In genomic region chr11:61335355-61335710, GRCh38 we compare ENCODE assay signal across 9 cellular contexts. TPM values are rescaled to one million over a fixed set of nuclear protein-coding genes. Genes with fewer than 3 reads are reported as not detected.
DNase-seq lines count a peak whose midpoint lies in the region; TF ChIP-seq lines count a peak whose summit lies in the region.
"Had no signal": no experiment of that assay in that cellular context is flagged by ENCODE, and none has a peak within 500 bp of the region (broad histone marks: within the 10 kb centered on the region; RNA-seq: fewer than 3 reads in every experiment).

No MANE protein-coding gene starts in this region.

- H3K36me3 ChIP-seq in liver (ENCODE audit: control insufficient read depth in 4 of 4, insufficient read depth in 3 of 4, low read depth in 1 of 4, low read length in 3 of 4): peaks cover 0 to 18% (median 8%) of the 10 kb centered on the region in 4 donors
- H3K36me3 ChIP-seq in stomach: peaks cover 0 to 24% (median 22%) of the 10 kb centered on the region in 4 donors

- TF ChIP-seq POLR2A in stomach (IDR thresholded peaks at IDR 0.05): no peak

- H3K27me3 ChIP-seq in liver (ENCODE audit: control insufficient read depth in 4 of 4, insufficient read depth in 4 of 4, low read length in 3 of 4) (no peaks in the 10 kb centered on the region), stomach (no peaks in the 10 kb centered on the region)

- no peaks in the 10 kb centered on the region for H3K27me3 Mint-ChIP-seq in activated naive CD4-positive, alpha-beta T cell treated with anti-CD3 and anti-CD28 coated beads for 36 hours (ENCODE audit: low read depth)
- no peaks in the 10 kb centered on the region for H3K27me3 Mint-ChIP-seq in activated CD4-positive, alpha-beta memory T cell treated with anti-CD3 and anti-CD28 coated beads, Interleukin-2, amount 10 ng/mL, durations not matched to agents 7 days and 5 days

- peaks cover 32% of the 10 kb centered on the region for H3K36me3 Mint-ChIP-seq in activated naive CD4-positive, alpha-beta T cell treated with anti-CD3 and anti-CD28 coated beads for 36 hours (ENCODE audit: low read depth)
- H3K36me3 Mint-ChIP-seq in activated CD4-positive, alpha-beta memory T cell treated with anti-CD3 and anti-CD28 coated beads, Interleukin-2, amount 10 ng/mL, durations not matched to agents 7 days and 5 days (ENCODE audit: low read depth): peaks cover 24% of the 10 kb centered on the region

- peaks cover 3 to 47% (median 37%) of the 10 kb centered on the region in 4 donors for H3K4me1 ChIP-seq in liver (ENCODE audit: control insufficient read depth in 4 of 4, insufficient read depth in 4 of 4, low read length in 3 of 4)
- H3K4me1 ChIP-seq in stomach: peaks cover 25 to 53% (median 48%) of the 10 kb centered on the region in 4 donors

- peak overlapping the region; percentile 83 to 94 for H3K27ac ChIP-seq in liver (ENCODE audit: low read depth in 1 of 2, low read length in 2 of 2)
- H3K27ac ChIP-seq in stomach: peak overlapping the region; percentile 21 to 93 (median 74)

- peak overlapping the region; percentile 65 for H3K27ac Mint-ChIP-seq in activated naive CD4-positive, alpha-beta T cell treated with anti-CD3 and anti-CD28 coated beads for 36 hours
- H3K27ac Mint-ChIP-seq in activated CD4-positive, alpha-beta memory T cell treated with anti-CD3 and anti-CD28 coated beads, Interleukin-2, amount 10 ng/mL, durations not matched to agents 7 days and 5 days: peak overlapping the region; percentile 85

- H3K4me1 Mint-ChIP-seq in activated naive CD4-positive, alpha-beta T cell treated with anti-CD3 and anti-CD28 coated beads for 36 hours (ENCODE audit: low read depth): peaks cover 55% of the 10 kb centered on the region
- H3K4me1 Mint-ChIP-seq in activated CD4-positive, alpha-beta memory T cell treated with anti-CD3 and anti-CD28 coated beads, Interleukin-2, amount 10 ng/mL, durations not matched to agents 7 days and 5 days: peaks cover 59% of the 10 kb centered on the region

- peak overlapping the region; percentile 56 to 60 for H3K9ac ChIP-seq in liver (ENCODE audit: low read depth in 1 of 2, low read length in 2 of 2)

- intact Hi-C loops in activated naive CD4-positive, alpha-beta T cell treated with anti-CD3 and anti-CD28 coated beads for 36 hours (cut with micrococcal nuclease): loop anchor here (10.0 kb wide), 1 partner anchor 311 kb away; no protein-coding TSS in a partner anchor
- intact Hi-C loops in stomach (cut with DNase I; ENCODE audit: low total_unique reads): no loop called here

- TF ChIP-seq RAD21 in liver (IDR thresholded peaks at IDR 0.05): no peak

- POLR2A ChIA-PET in activated CD4-positive, alpha-beta memory T cell treated with anti-CD3 and anti-CD28 coated beads, Interleukin-2, amount 10 ng/mL, durations not matched to agents 7 days and 5 days (lab: Charles Lee): interaction anchor here (0.6 to 4.7 kb wide), 8 partner anchors 27 to 185 kb away, joined by 3 to 118 read pairs (median 10); partner anchors contain the start of genes CPSF7, CYB561A3, SDHAF2 and TMEM138

- TF ChIP-seq CTCF in liver (IDR thresholded peaks at IDR 0.05; ENCODE audit: low read depth, low read length, missing input control) (no peak), stomach (IDR thresholded peaks at IDR 0.05) (no peak)

- peak overlapping the region in 2 of 3 donors; percentile 62 to 88 for H3K4me3 ChIP-seq in liver (ENCODE audit: low read depth in 1 of 3, low read length in 3 of 3)
- no peak overlapping the region for H3K4me3 ChIP-seq in stomach

- 26% methylated on average over 1 of the region's 1 CpG for WGBS in liver
- 40 to 70% (median 60%) methylated on average over 1 of the region's 1 CpG for WGBS in stomach, 5 donors

- H3K9me3 ChIP-seq in liver (ENCODE audit: control insufficient read depth in 4 of 4, low read length in 3 of 4): no peaks in the 10 kb centered on the region
- no peaks in the 10 kb centered on the region for H3K9me3 ChIP-seq in stomach

- no peak for DNase-seq in activated naive CD4-positive, alpha-beta T cell treated with anti-CD3 and anti-CD28 coated beads for 36 hours
- no peak for DNase-seq in activated naive CD4-positive, alpha-beta T cell treated with Interleukin-2 at 50 U/mL for 16 hours
- no peak for DNase-seq in activated CD4-positive, alpha-beta memory T cell treated with anti-CD3 and anti-CD28 coated beads, Interleukin-2, amount 10 ng/mL, durations not matched to agents 7 days and 5 days
- DNase-seq in stomach (no peak), NAMALWA (ENCODE audit: low spot score) (no peak), NCI-H128 (lab: John Stamatoyannopoulos, UW; ENCODE audit: unreplicated experiment) (no peak), NCI-H2196 (lab: John Stamatoyannopoulos, UW; ENCODE audit: unreplicated experiment) (no peak)
- DNase-seq: activated CD4-positive, alpha-beta T cell treated with anti-CD3 and anti-CD28 coated beads, Interleukin-2, amount 50 U/mL, for 1 hour had no signal

- no peaks in the 10 kb centered on the region for H3K9me3 Mint-ChIP-seq in activated naive CD4-positive, alpha-beta T cell treated with anti-CD3 and anti-CD28 coated beads for 36 hours
- no peaks in the 10 kb centered on the region for H3K9me3 Mint-ChIP-seq in activated CD4-positive, alpha-beta memory T cell treated with anti-CD3 and anti-CD28 coated beads, Interleukin-2, amount 10 ng/mL, durations not matched to agents 7 days and 5 days

- TF ChIP-seq EP300 in stomach (IDR thresholded peaks at IDR 0.05): no peak

- CTCF ChIA-PET in activated naive CD4-positive, alpha-beta T cell treated with anti-CD3 and anti-CD28 coated beads for 36 hours (lab: Charles Lee): interaction anchor here (0.8 to 9.2 kb wide), 19 partner anchors 8 to 177 kb away, joined by 3 to 243 read pairs (median 10); partner anchors contain the start of genes CPSF7, CYB561A3, SDHAF2 and TMEM138
- CTCF ChIA-PET in activated CD4-positive, alpha-beta memory T cell treated with anti-CD3 and anti-CD28 coated beads, Interleukin-2, amount 10 ng/mL, durations not matched to agents 7 days and 5 days (lab: Charles Lee): interaction anchor here (0.6 to 6.5 kb wide), 20 partner anchors 8 to 138 kb away, joined by 3 to 289 read pairs (median 10); partner anchors contain the start of genes CPSF7, CYB561A3, SDHAF2 and TMEM138

- no peak overlapping the region for H3K4me3 Mint-ChIP-seq in activated naive CD4-positive, alpha-beta T cell treated with anti-CD3 and anti-CD28 coated beads for 36 hours
- H3K4me3 Mint-ChIP-seq in activated CD4-positive, alpha-beta memory T cell treated with anti-CD3 and anti-CD28 coated beads, Interleukin-2, amount 10 ng/mL, durations not matched to agents 7 days and 5 days: no peak overlapping the region

TF ChIP-seq in liver, 16 proteins besides CTCF, POLR2A, EP300 and RAD21 (continues in another document):
- TF ChIP-seq MAX (IDR thresholded peaks at IDR 0.05) (no peak), RXRA (IDR thresholded peaks at IDR 0.05) (no peak)

RNA-seq across cellular contexts. Expression of gene TKFC, which starts 2.3 kb away (rescaled TPM):
- total RNA-seq in activated naive CD4-positive, alpha-beta T cell treated with anti-CD3 and anti-CD28 coated beads for 36 hours: 100 to 1,000 TPM; 146 to 154 TPM
- total RNA-seq in activated CD4-positive, alpha-beta memory T cell treated with anti-CD3 and anti-CD28 coated beads, Interleukin-2, amount 10 ng/mL, durations not matched to agents 7 days and 5 days: 10 to 100 TPM; 49.6 to 51.5 TPM
- 10 to 100 TPM; 15.7 to 47.7 TPM for total RNA-seq in liver
- polyA plus RNA-seq in liver: 100 to 1,000 TPM in 1 of 2 donors, 10 to 100 TPM in 1; 59.2 to 134 TPM
- 100 to 1,000 TPM in 1 of 5 donors, 10 to 100 TPM in 4; 20.6 to 136 (median 63.9) TPM for total RNA-seq in stomach
- polyA plus RNA-seq in stomach: 10 to 100 TPM; 28.0 to 42.9 (median 41.3) TPM

RNA-seq across cellular contexts. Expression of gene DDB1, which starts 2.4 kb away (rescaled TPM):
- 100 to 1,000 TPM; 227 to 236 TPM for total RNA-seq in activated naive CD4-positive, alpha-beta T cell treated with anti-CD3 and anti-CD28 coated beads for 36 hours
- total RNA-seq in activated CD4-positive, alpha-beta memory T cell treated with anti-CD3 and anti-CD28 coated beads, Interleukin-2, amount 10 ng/mL, durations not matched to agents 7 days and 5 days: 100 to 1,000 TPM; 166 to 174 TPM
- total RNA-seq in liver: 100 to 1,000 TPM; 108 to 146 TPM
- polyA plus RNA-seq in liver: 10 to 100 TPM; 37.5 to 70.2 TPM
- total RNA-seq in stomach: 100 to 1,000 TPM in 4 of 5 donors, 10 to 100 TPM in 1; 44.2 to 489 (median 152) TPM
- 10 to 100 TPM; 73.9 to 77.0 (median 74.2) TPM for polyA plus RNA-seq in stomach

RNA-seq across cellular contexts. Expression of gene CYB561A3, which starts 26.3 kb away (rescaled TPM):
- 10 to 100 TPM; 31.7 to 31.8 TPM for total RNA-seq in activated naive CD4-positive, alpha-beta T cell treated with anti-CD3 and anti-CD28 coated beads for 36 hours
- total RNA-seq in activated CD4-positive, alpha-beta memory T cell treated with anti-CD3 and anti-CD28 coated beads, Interleukin-2, amount 10 ng/mL, durations not matched to agents 7 days and 5 days: 10 to 100 TPM; 36.0 to 38.6 TPM
- total RNA-seq in liver: 10 to 100 TPM; 22.2 to 36.5 TPM
- 10 to 100 TPM; 20.2 to 34.6 TPM for polyA plus RNA-seq in liver
- 100 to 1,000 TPM in 1 of 5 donors, 10 to 100 TPM in 4; 13.4 to 106 (median 22.2) TPM for total RNA-seq in stomach
- polyA plus RNA-seq in stomach: 10 to 100 TPM; 14.5 to 21.4 (median 20.3) TPM

RNA-seq across cellular contexts. Expression of gene TMEM138, which starts 26.8 kb away (rescaled TPM):
- total RNA-seq in activated naive CD4-positive, alpha-beta T cell treated with anti-CD3 and anti-CD28 coated beads for 36 hours: 10 to 100 TPM; 35.6 to 41.4 TPM
- total RNA-seq in activated CD4-positive, alpha-beta memory T cell treated with anti-CD3 and anti-CD28 coated beads, Interleukin-2, amount 10 ng/mL, durations not matched to agents 7 days and 5 days: 10 to 100 TPM; 45.5 to 50.0 TPM
- 10 to 100 TPM; 13.5 to 19.7 TPM for total RNA-seq in liver
- polyA plus RNA-seq in liver: 10 to 100 TPM; 28.8 to 39.6 TPM
- total RNA-seq in stomach: 100 to 1,000 TPM in 1 of 5 donors, 10 to 100 TPM in 4; 12.2 to 190 (median 24.4) TPM
- polyA plus RNA-seq in stomach: 10 to 100 TPM; 18.5 to 43.0 (median 22.3) TPM

RNA-seq across cellular contexts. Expression of gene VWCE, which starts 40.2 kb away (rescaled TPM):
- 1 to 10 TPM; 6.6 TPM for total RNA-seq in activated naive CD4-positive, alpha-beta T cell treated with anti-CD3 and anti-CD28 coated beads for 36 hours
- total RNA-seq in activated CD4-positive, alpha-beta memory T cell treated with anti-CD3 and anti-CD28 coated beads, Interleukin-2, amount 10 ng/mL, durations not matched to agents 7 days and 5 days: 1 to 10 TPM in 1 of 2 experiments, under 1 TPM in 1; 0.98 to 1.7 TPM
- total RNA-seq in liver (1 to 10 TPM; 1.9 to 3.3 TPM), stomach (1 to 10 TPM in 2 of 5 donors, under 1 TPM in 1, not detected in 2; 0.45 to 4.6 (median 1.6) TPM)
- polyA plus RNA-seq in liver (1 to 10 TPM; 2.2 to 6.0 TPM), stomach (1 to 10 TPM in 1 of 3 donors, under 1 TPM in 2; 0.76 to 1.2 (median 0.93) TPM)

Comparison
In these comparisons a context has a peak if more than half of its experiments do, and no peak if none do; other contexts are left out.
1. H3K4me3 ChIP-seq: peak in liver (2 of 3); none in stomach (0 of 4).